19 cellular contexts compared by ENCODE assay signal in genomic region chrX:16589211-16589610, GRCh38.
DNase-seq lines count a peak whose midpoint lies in the region; ATAC-seq and TF ChIP-seq lines count a peak whose summit lies in the region.
"Had no signal": no experiment of that assay in that cellular context is flagged by ENCODE, and none has a peak within 500 bp of the region (broad histone marks: within the 10 kb centered on the region; RNA-seq: fewer than 3 reads in every experiment).

No MANE protein-coding gene starts in this region.

- no peak for ATAC-seq in stimulated activated naive B cell treated with anti-CD40 and anti-IgM and Interleukin-4, amounts not matched to agents 10 μg/mL and 1 μg/mL and 100 μg/mL, for 72 hours (replicated peaks)
- ATAC-seq in GM18861 (IDR thresholded peaks at IDR 0.05; ENCODE audit: unreplicated experiment) = no peak
- ATAC-seq: CD8-positive, alpha-beta T cell; left ventricle myocardium superior; naive thymus-derived CD4-positive, alpha-beta T cell had no signal

- H3K4me1 Mint-ChIP-seq in progenitor cell of endocrine pancreas (ENCODE audit: low read depth) = peaks cover 17% of the 10 kb centered on the region
- H3K4me1 Mint-ChIP-seq in stimulated activated naive B cell treated with anti-CD40 and anti-IgM and Interleukin-4, amounts not matched to agents 10 μg/mL and 1 μg/mL and 100 μg/mL, for 72 hours = peaks cover 0 to under 1% of the 10 kb centered on the region in 2 donors

- no peak overlapping the region for H2AFZ ChIP-seq in GM23248

- DNase-seq in GM23248 (peak; percentile 62), SK-N-MC (ENCODE audit: low read depth, low spot score) (no peak), epithelial cell of prostate (ENCODE audit: low read depth, low spot score) (no peak), progenitor cell of endocrine pancreas (ENCODE audit: low spot score, unreplicated experiment) (no peak), cortex of kidney (lab: John Stamatoyannopoulos, UW) (no peak)
- no peak for DNase-seq in stimulated activated naive B cell treated with anti-CD40 and anti-IgM and Interleukin-4, amounts not matched to agents 10 μg/mL and 1 μg/mL and 100 μg/mL, for 72 hours
- DNase-seq: activated CD4-positive, alpha-beta memory T cell treated with anti-CD3 and anti-CD28 coated beads, Interleukin-2, amount 10 ng/mL, durations not matched to agents 7 days and 5 days; activated effector memory CD4-positive, alpha-beta T cell treated with anti-CD3 and anti-CD28 coated beads, Interleukin-2, amount 50 U/mL, for 16 hours; caudate nucleus; CD8-positive, alpha-beta T cell; hypothalamus; left ventricle myocardium superior; naive thymus-derived CD4-positive, alpha-beta T cell; NCI-H2029 treated with DMSO at 0.1 percent for 48 hours; NCI-H774; SHP77; stimulated activated CD4-positive, alpha-beta T cell treated with anti-CD3 and anti-CD28 coated beads, Interleukin-2, amount 100 ng/mL, for 48 hours had no signal

- 10% methylated on average over 2 of the region's 2 CpGs for WGBS in GM23248 (ENCODE audit: low coverage in 1 of 2, low lambda C conversion rate in 2 of 2, missing lambda C conversion rate in 2 of 2), 2 experiments

- H3K9ac ChIP-seq in GM23248 = no peak overlapping the region
- no peak overlapping the region for H3K9ac ChIP-seq in SK-N-MC (ENCODE audit: insufficient read length)

- no peaks in the 10 kb centered on the region for H3K36me3 ChIP-seq in GM23248 (ENCODE audit: low read depth)
- no peaks in the 10 kb centered on the region for H3K36me3 ChIP-seq in SK-N-MC (ENCODE audit: insufficient read depth, low read length)
- H3K36me3 ChIP-seq: tibial nerve had no signal

- peak overlapping the region; percentile 66 for H3K27ac Mint-ChIP-seq in progenitor cell of endocrine pancreas
- no peak overlapping the region for H3K27ac Mint-ChIP-seq in stimulated activated naive B cell treated with anti-CD40 and anti-IgM and Interleukin-4, amounts not matched to agents 10 μg/mL and 1 μg/mL and 100 μg/mL, for 72 hours
- H3K27ac Mint-ChIP-seq: activated CD4-positive, alpha-beta memory T cell treated with anti-CD3 and anti-CD28 coated beads, Interleukin-2, amount 10 ng/mL, durations not matched to agents 7 days and 5 days; CD8-positive, alpha-beta T cell; naive thymus-derived CD4-positive, alpha-beta T cell had no signal

- TF ChIP-seq CTCF in progenitor cell of endocrine pancreas (IDR thresholded peaks at IDR 0.05; ENCODE audit: unreplicated experiment) = no peak

- H3K9me3 Mint-ChIP-seq in progenitor cell of endocrine pancreas (ENCODE audit: low read depth) = peaks cover 8% of the 10 kb centered on the region
- H3K9me3 Mint-ChIP-seq in stimulated activated naive B cell treated with anti-CD40 and anti-IgM and Interleukin-4, amounts not matched to agents 10 μg/mL and 1 μg/mL and 100 μg/mL, for 72 hours = no peaks in the 10 kb centered on the region
- H3K9me3 Mint-ChIP-seq: activated CD4-positive, alpha-beta memory T cell treated with anti-CD3 and anti-CD28 coated beads, Interleukin-2, amount 10 ng/mL, durations not matched to agents 7 days and 5 days; CD8-positive, alpha-beta T cell had no signal

- H3K4me3 ChIP-seq in GM23248 = no peak overlapping the region
- no peak overlapping the region for H3K4me3 ChIP-seq in SK-N-MC
- H3K4me3 ChIP-seq: tibial nerve had no signal

- no peaks in the 10 kb centered on the region for H3K79me2 ChIP-seq in GM23248 (ENCODE audit: insufficient read depth)

- H3K4me3 Mint-ChIP-seq in progenitor cell of endocrine pancreas (ENCODE audit: low read depth) = no peak overlapping the region
- no peak overlapping the region for H3K4me3 Mint-ChIP-seq in stimulated activated naive B cell treated with anti-CD40 and anti-IgM and Interleukin-4, amounts not matched to agents 10 μg/mL and 1 μg/mL and 100 μg/mL, for 72 hours
- H3K4me3 Mint-ChIP-seq: activated CD4-positive, alpha-beta memory T cell treated with anti-CD3 and anti-CD28 coated beads, Interleukin-2, amount 10 ng/mL, durations not matched to agents 7 days and 5 days; CD8-positive, alpha-beta T cell; naive thymus-derived CD4-positive, alpha-beta T cell had no signal

- H3K27me3 ChIP-seq in GM23248 (replicated peaks; ENCODE audit: insufficient read depth) = no peaks in the 10 kb centered on the region
- H3K27me3 ChIP-seq: tibial nerve had no signal

- peak overlapping the region; percentile 20 for H3K4me2 ChIP-seq in GM23248 (ENCODE audit: unreplicated experiment)

- H3K9me2 ChIP-seq in GM23248 (ENCODE audit: insufficient read depth) = no peaks in the 10 kb centered on the region

- in situ Hi-C loops in GM23248 (cut with MboI) = no loop called here

- H4K20me1 ChIP-seq in GM23248 (ENCODE audit: insufficient read depth) = no peaks in the 10 kb centered on the region

- H3K4me1 ChIP-seq in GM23248 (ENCODE audit: insufficient read depth) = peaks cover 5% of the 10 kb centered on the region; the same call in 1 of the 2 replicates

- H3K27ac ChIP-seq in GM23248 (peak overlapping the region; percentile 9; the same call in 1 of the 2 replicates), SK-N-MC (peak overlapping the region; percentile 34), epithelial cell of prostate (peak overlapping the region; percentile 53)

- H3F3A ChIP-seq in GM23248 (ENCODE audit: insufficient read depth) = no peaks in the 10 kb centered on the region; the same call in 1 of the 2 replicates

- no peaks in the 10 kb centered on the region for H3K27me3 Mint-ChIP-seq in progenitor cell of endocrine pancreas
- peaks cover 0 to 3% of the 10 kb centered on the region in 2 donors for H3K27me3 Mint-ChIP-seq in stimulated activated naive B cell treated with anti-CD40 and anti-IgM and Interleukin-4, amounts not matched to agents 10 μg/mL and 1 μg/mL and 100 μg/mL, for 72 hours
- H3K27me3 Mint-ChIP-seq: activated CD4-positive, alpha-beta memory T cell treated with anti-CD3 and anti-CD28 coated beads, Interleukin-2, amount 10 ng/mL, durations not matched to agents 7 days and 5 days; naive thymus-derived CD4-positive, alpha-beta T cell had no signal

- peaks cover 65% of the 10 kb centered on the region for H3K36me3 Mint-ChIP-seq in progenitor cell of endocrine pancreas (ENCODE audit: insufficient read depth)
- peaks cover 20 to 34% of the 10 kb centered on the region in 2 donors for H3K36me3 Mint-ChIP-seq in stimulated activated naive B cell treated with anti-CD40 and anti-IgM and Interleukin-4, amounts not matched to agents 10 μg/mL and 1 μg/mL and 100 μg/mL, for 72 hours

- no peaks in the 10 kb centered on the region for H3K9me3 ChIP-seq in GM23248 (ENCODE audit: low read depth)
- H3K9me3 ChIP-seq in SK-N-MC (ENCODE audit: low read depth, low read length) = no peaks in the 10 kb centered on the region
- H3K9me3 ChIP-seq: tibial nerve had no signal
